ENCODE assay signal across 1 cellular context in the genomic region with DNA sequence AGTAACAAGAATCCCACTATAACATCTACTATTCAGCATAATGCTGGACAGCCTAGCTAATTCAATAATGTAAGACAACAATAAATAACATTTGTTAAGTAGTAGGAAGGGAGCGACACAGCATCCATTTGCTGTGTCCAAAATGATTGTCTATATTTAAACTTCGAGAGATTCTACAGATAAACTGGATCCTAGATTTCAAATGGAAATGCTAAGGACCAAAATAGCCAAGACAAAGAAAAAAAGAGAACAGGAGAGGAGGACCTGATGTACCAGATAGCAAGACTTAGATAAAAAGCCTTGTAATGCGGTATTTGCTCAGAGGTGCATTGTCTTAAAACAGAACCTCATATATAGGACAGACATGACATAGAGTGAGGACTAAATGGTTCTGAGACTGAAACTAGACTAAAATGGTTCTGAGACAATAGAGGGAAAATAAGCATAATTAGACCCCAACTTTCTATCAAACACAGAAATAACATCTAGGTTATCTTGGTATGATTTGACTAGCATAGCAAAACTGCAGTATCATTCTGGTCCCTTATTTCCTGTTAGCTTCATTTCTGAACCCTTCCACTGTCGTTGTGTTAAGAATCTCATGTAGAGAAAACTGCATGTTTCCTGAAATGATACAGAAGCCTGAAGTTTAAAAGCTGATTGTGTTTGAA.
TF ChIP-seq lines count a peak whose summit lies in the region.

No MANE protein-coding gene starts in this region.

TF ChIP-seq in GM23338, 12 proteins besides CTCF, POLR2A, EP300 and RAD21 (continued from another document):
- TF ChIP-seq, protein P1, sequence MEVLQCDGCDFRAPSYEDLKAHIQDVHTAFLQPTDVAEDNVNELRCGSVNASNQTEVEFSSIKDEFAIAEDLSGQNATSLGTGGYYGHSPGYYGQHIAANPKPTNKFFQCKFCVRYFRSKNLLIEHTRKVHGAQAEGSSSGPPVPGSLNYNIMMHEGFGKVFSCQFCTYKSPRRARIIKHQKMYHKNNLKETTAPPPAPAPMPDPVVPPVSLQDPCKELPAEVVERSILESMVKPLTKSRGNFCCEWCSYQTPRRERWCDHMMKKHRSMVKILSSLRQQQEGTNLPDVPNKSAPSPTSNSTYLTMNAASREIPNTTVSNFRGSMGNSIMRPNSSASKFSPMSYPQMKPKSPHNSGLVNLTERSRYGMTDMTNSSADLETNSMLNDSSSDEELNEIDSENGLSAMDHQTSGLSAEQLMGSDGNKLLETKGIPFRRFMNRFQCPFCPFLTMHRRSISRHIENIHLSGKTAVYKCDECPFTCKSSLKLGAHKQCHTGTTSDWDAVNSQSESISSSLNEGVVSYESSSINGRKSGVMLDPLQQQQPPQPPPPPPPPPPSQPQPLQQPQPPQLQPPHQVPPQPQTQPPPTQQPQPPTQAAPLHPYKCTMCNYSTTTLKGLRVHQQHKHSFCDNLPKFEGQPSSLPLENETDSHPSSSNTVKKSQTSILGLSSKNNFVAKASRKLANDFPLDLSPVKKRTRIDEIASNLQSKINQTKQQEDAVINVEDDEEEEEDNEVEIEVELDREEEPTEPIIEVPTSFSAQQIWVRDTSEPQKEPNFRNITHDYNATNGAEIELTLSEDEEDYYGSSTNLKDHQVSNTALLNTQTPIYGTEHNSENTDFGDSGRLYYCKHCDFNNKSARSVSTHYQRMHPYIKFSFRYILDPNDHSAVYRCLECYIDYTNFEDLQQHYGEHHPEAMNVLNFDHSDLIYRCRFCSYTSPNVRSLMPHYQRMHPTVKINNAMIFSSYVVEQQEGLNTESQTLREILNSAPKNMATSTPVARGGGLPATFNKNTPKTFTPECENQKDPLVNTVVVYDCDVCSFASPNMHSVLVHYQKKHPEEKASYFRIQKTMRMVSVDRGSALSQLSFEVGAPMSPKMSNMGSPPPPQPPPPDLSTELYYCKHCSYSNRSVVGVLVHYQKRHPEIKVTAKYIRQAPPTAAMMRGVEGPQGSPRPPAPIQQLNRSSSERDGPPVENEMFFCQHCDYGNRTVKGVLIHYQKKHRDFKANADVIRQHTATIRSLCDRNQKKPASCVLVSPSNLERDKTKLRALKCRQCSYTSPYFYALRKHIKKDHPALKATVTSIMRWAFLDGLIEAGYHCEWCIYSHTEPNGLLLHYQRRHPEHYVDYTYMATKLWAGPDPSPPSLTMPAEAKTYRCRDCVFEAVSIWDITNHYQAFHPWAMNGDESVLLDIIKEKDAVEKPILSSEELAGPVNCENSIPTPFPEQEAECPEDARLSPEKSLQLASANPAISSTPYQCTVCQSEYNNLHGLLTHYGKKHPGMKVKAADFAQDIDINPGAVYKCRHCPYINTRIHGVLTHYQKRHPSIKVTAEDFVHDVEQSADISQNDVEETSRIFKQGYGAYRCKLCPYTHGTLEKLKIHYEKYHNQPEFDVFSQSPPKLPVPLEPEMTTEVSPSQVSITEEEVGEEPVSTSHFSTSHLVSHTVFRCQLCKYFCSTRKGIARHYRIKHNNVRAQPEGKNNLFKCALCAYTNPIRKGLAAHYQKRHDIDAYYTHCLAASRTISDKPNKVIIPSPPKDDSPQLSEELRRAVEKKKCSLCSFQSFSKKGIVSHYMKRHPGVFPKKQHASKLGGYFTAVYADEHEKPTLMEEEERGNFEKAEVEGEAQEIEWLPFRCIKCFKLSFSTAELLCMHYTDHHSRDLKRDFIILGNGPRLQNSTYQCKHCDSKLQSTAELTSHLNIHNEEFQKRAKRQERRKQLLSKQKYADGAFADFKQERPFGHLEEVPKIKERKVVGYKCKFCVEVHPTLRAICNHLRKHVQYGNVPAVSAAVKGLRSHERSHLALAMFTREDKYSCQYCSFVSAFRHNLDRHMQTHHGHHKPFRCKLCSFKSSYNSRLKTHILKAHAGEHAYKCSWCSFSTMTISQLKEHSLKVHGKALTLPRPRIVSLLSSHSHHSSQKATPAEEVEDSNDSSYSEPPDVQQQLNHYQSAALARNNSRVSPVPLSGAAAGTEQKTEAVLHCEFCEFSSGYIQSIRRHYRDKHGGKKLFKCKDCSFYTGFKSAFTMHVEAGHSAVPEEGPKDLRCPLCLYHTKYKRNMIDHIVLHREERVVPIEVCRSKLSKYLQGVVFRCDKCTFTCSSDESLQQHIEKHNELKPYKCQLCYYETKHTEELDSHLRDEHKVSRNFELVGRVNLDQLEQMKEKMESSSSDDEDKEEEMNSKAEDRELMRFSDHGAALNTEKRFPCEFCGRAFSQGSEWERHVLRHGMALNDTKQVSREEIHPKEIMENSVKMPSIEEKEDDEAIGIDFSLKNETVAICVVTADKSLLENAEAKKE (CRISPR knock-in tag; IDR thresholded peaks at IDR 0.05), result no peak
- TF ChIP-seq CREB1 (CRISPR knock-in tag; IDR thresholded peaks at IDR 0.05; ENCODE audit: low read depth) (no peak), EZH2 (IDR thresholded peaks at IDR 0.05; ENCODE audit: low read depth, unreplicated experiment) (no peak), NANOG (IDR thresholded peaks at IDR 0.05; ENCODE audit: borderline replicate concordance) (no peak)
